ENCODE assay signal across 17 cellular contexts in genomic region chr12:10726945-10727344, GRCh38. TPM values are rescaled to one million over a fixed set of nuclear protein-coding genes. Genes with fewer than 3 reads are reported as not detected.
A peak's percentile ranks its signal among the peaks of the same experiment; 100 is the strongest.
DNase-seq lines count a peak whose midpoint lies in the region; ATAC-seq, FAIRE-seq and TF ChIP-seq lines count a peak whose summit lies in the region.
"Had no signal": no experiment of that assay in that cellular context is flagged by ENCODE, and none has a peak within 500 bp of the region (broad histone marks: within the 10 kb centered on the region; RNA-seq: fewer than 3 reads in every experiment).

No MANE protein-coding gene starts in this region.

- FAIRE-seq in bronchial epithelial cell (lab: Jason Lieb, UNC) = no peak
- FAIRE-seq: HTR-8/SVneo had no signal

- H3K9me3 ChIP-seq in HEK293 (ENCODE audit: control insufficient read depth, insufficient read depth, low read depth, low read length) = no peaks in the 10 kb centered on the region
- H3K9me3 ChIP-seq: BLaER1 treated with 17β-estradiol and CSF1 and Interleukin-3, amounts not matched to agents 10 nM and 100 nM had no signal

- H3K4me3 ChIP-seq in HEK293 (ENCODE audit: low read depth, low read length) = no peak overlapping the region
- no peak overlapping the region for H3K4me3 ChIP-seq in bronchial epithelial cell (ENCODE audit: low read depth, low read length)
- H3K4me3 ChIP-seq: BLaER1 treated with 17β-estradiol and CSF1 and Interleukin-3, amounts not matched to agents 10 nM and 100 nM; GM23338 had no signal

- H3K27me3 ChIP-seq in bronchial epithelial cell (ENCODE audit: control insufficient read depth, insufficient read depth, low read length) = no peaks in the 10 kb centered on the region
- H3K27me3 ChIP-seq: BLaER1 treated with 17β-estradiol and CSF1 and Interleukin-3, amounts not matched to agents 10 nM and 100 nM had no signal

- CTCF ChIA-PET in HEK293 (lab: Yijun Ruan, JAX) = interaction anchor here (1.2 to 1.5 kb wide), 2 partner anchors 23 kb away, joined by 6 to 9 read pairs; no protein-coding TSS in a partner anchor

- no peak for TF ChIP-seq CTCF in HEK293 (tag by site-specific recombination; IDR thresholded peaks at IDR 0.05)
- TF ChIP-seq CTCF in bronchial epithelial cell (IDR thresholded peaks at IDR 0.05; ENCODE audit: insufficient read depth, low read length, severe bottlenecking) = no peak
- no peak for TF ChIP-seq CTCF in type B pancreatic cell (conservative IDR thresholded peaks at IDR 0.05)
- no peak for TF ChIP-seq CTCF in omental fat pad (IDR thresholded peaks at IDR 0.05)

- no peak overlapping the region for H3K27ac ChIP-seq in HEK293 (ENCODE audit: extremely low read depth, low read depth, low read length)
- H3K27ac ChIP-seq: BLaER1 treated with 17β-estradiol and CSF1 and Interleukin-3, amounts not matched to agents 10 nM and 100 nM had no signal

- H3K27me3 Mint-ChIP-seq in type B pancreatic cell = peaks cover 31% of the 10 kb centered on the region

- H3K36me3 ChIP-seq in HEK293 (ENCODE audit: control insufficient read depth in 2 of 2, insufficient read depth in 1 of 2, low read length in 2 of 2) (no peaks in the 10 kb centered on the region), bronchial epithelial cell (ENCODE audit: control insufficient read depth, insufficient read depth, low read length) (no peaks in the 10 kb centered on the region)
- H3K36me3 ChIP-seq: BLaER1 treated with 17β-estradiol and CSF1 and Interleukin-3, amounts not matched to agents 10 nM and 100 nM had no signal

- H3K9me3 Mint-ChIP-seq in type B pancreatic cell = no peaks in the 10 kb centered on the region
- H3K9me3 Mint-ChIP-seq: CD8-positive, alpha-beta T cell; GM23338 had no signal

- H3K4me1 Mint-ChIP-seq in type B pancreatic cell (ENCODE audit: unreplicated experiment) = peaks cover 8% of the 10 kb centered on the region

- peaks cover 4% of the 10 kb centered on the region for H3K4me1 ChIP-seq in HEK293 (ENCODE audit: control insufficient read depth, insufficient read depth, low read length)

- peak; percentile 34 for DNase-seq in EL
- DNase-seq in bronchial epithelial cell (ENCODE audit: low read depth) = peak; percentile 58
- no peak for DNase-seq in type B pancreatic cell (ENCODE audit: extremely low spot score, unreplicated experiment)
- DNase-seq in omental fat pad (ENCODE audit: low spot score) = no peak
- DNase-seq in NCI-H69 (lab: John Stamatoyannopoulos, UW) = no peak
- DNase-seq: 8988T; Calu3; CD8-positive, alpha-beta T cell; GF-D8; H7; IMR-90; KBM-7 had no signal

- POLR2A ChIA-PET in HEK293 (lab: Yijun Ruan, JAX) = no interaction called here

- no peak for ATAC-seq in HG02938 (IDR thresholded peaks at IDR 0.05; ENCODE audit: unreplicated experiment)
- ATAC-seq in omental fat pad (ENCODE audit: low FRiP score) = no peak
- ATAC-seq: CD8-positive, alpha-beta T cell; GM23338 had no signal

- H3K4me3 Mint-ChIP-seq in type B pancreatic cell = no peak overlapping the region
- H3K4me3 Mint-ChIP-seq: CD8-positive, alpha-beta T cell; GM23338 had no signal

- H3K27ac Mint-ChIP-seq in type B pancreatic cell = peak overlapping the region; percentile 33
- H3K27ac Mint-ChIP-seq: CD8-positive, alpha-beta T cell; GM23338 had no signal

- peaks cover 4% of the 10 kb centered on the region for H3K36me3 Mint-ChIP-seq in type B pancreatic cell

TF ChIP-seq in HEK293, 187 proteins besides CTCF, POLR2A, EP300 and RAD21:
- TF ChIP-seq ZNF510 (tag by site-specific recombination; IDR thresholded peaks at IDR 0.05; ENCODE audit: insufficient replicate concordance) = no peak
- TF ChIP-seq SCRT2 (tag by site-specific recombination; IDR thresholded peaks at IDR 0.05) = peak; percentile 58; the same call in 1 of the 2 replicates
- no peak for TF ChIP-seq TRIM28 (IDR thresholded peaks at IDR 0.05; ENCODE audit: borderline replicate concordance, low read length)
- TF ChIP-seq AEBP2 (tag by site-specific recombination; IDR thresholded peaks at IDR 0.05; ENCODE audit: borderline replicate concordance) = no peak
TF ChIP-seq in HEK293: peak in this region for 1.

RNA-seq across cellular contexts. Expression of gene YBX3, which starts 3.8 kb away (rescaled TPM):
- total RNA-seq in bronchial epithelial cell = 134 and 164 TPM in 2 replicates
- total RNA-seq in type B pancreatic cell (ENCODE audit: low replicate concordance) = 196 and 635 TPM in 2 replicates
- total RNA-seq in omental fat pad = 100 to 1,000 TPM; 281 to 567 (median 448) TPM

RNA-seq across cellular contexts. Expression of gene STYK1, which starts 53.1 kb away (rescaled TPM):
- 0.53 and 6.8 TPM in 2 replicates for total RNA-seq in bronchial epithelial cell
- total RNA-seq in type B pancreatic cell (ENCODE audit: low replicate concordance) = 0.68 and 8.9 TPM in 2 replicates
- total RNA-seq in omental fat pad = under 1 TPM in 2 of 4 donors, not detected in 2; 0.32 to 0.56 TPM

Comparison
In these comparisons a context has a peak if more than half of its experiments do, and no peak if none do; other contexts are left out.
1. DNase-seq: peak in EL (single experiment) and bronchial epithelial cell (single experiment); none in type B pancreatic cell (single experiment), omental fat pad (single experiment) and NCI-H69 (single experiment).